ENCODE assay signal across 9 cellular contexts in the genomic region with DNA sequence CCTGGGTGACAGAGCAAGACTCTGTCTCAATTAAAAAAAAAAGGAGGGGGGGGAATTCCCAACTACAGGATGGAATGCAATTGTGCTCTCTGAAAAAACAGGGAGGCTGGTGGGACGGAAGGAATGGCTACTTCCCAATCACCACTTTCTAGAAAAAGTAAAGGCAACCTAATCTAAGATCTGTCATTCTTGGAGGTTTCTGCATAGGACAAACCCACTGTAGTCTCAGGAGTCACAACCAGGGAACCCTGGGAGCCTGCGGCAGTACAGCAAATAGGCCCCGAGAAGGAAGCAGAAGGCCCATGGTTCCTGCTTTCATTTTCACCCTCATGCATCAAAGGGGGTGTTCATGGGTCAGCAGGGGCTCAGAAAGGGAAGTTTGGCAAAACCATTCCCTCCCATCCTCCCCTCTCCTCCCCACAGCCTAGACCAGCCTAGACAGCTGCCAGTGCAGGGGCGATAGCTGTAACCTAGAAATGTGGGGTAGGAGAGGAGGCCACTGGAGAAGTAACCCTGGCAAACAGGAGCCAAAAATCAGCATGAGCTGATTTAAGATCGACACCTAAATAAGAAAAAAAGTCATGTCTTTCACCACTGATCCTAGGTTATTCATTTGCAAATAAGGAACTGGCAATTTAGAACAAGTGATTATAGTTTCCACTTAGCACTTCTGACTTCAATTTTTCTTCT. TPM values are rescaled to one million over a fixed set of nuclear protein-coding genes. Genes with fewer than 3 reads are reported as not detected.
DNase-seq lines count a peak whose midpoint lies in the region; ATAC-seq and TF ChIP-seq lines count a peak whose summit lies in the region.
"Had no signal": no experiment of that assay in that cellular context is flagged by ENCODE, and none has a peak within 500 bp of the region (broad histone marks: within the 10 kb centered on the region; RNA-seq: fewer than 3 reads in every experiment).

No MANE protein-coding gene starts in this region.

- H3F3A ChIP-seq in PC-3 (ENCODE audit: low read length, unreplicated experiment) = no peaks in the 10 kb centered on the region

- H3K9me2 ChIP-seq in PC-3 (replicated peaks; ENCODE audit: low read length) = no peaks in the 10 kb centered on the region

- no peak overlapping the region for H2AFZ ChIP-seq in PC-3 (ENCODE audit: low read length)

- no peaks in the 10 kb centered on the region for H3K9me3 ChIP-seq in PC-3 (ENCODE audit: low read length)

- H3K4me2 ChIP-seq in PC-3 (ENCODE audit: low read length) = no peak overlapping the region

- no peaks in the 10 kb centered on the region for H3K27me3 Mint-ChIP-seq in activated T-helper 1 cell treated with anti-CD3 and anti-CD28 coated beads, Interleukin-12 subunit alpha, Interleukin-12 subunit beta, Interleukin-2, Interleukin-4 antibody, amounts not matched to agents 30 ng/mL and 10 ng/mL and 1 ng/mL, durations not matched to agents 14 hours and 24 hours and 36 hours (ENCODE audit: insufficient read depth)
- no peaks in the 10 kb centered on the region for H3K27me3 Mint-ChIP-seq in naive B cell

- intact Hi-C loops in activated T-helper 1 cell treated with anti-CD3 and anti-CD28 coated beads, Interleukin-12 subunit alpha, Interleukin-12 subunit beta, Interleukin-2, Interleukin-4 antibody, amounts not matched to agents 30 ng/mL and 10 ng/mL and 1 ng/mL, durations not matched to agents 14 hours and 24 hours and 36 hours (cut with micrococcal nuclease) = loop anchor here (1.0 to 2.0 kb wide), 2 partner anchors 13 to 36 kb away; no protein-coding TSS in a partner anchor
- intact Hi-C loops in PC-3 (cut with micrococcal nuclease) = no loop called here

- peaks cover 24% of the 10 kb centered on the region for H3K4me1 Mint-ChIP-seq in activated T-helper 1 cell treated with anti-CD3 and anti-CD28 coated beads, Interleukin-12 subunit alpha, Interleukin-12 subunit beta, Interleukin-2, Interleukin-4 antibody, amounts not matched to agents 30 ng/mL and 10 ng/mL and 1 ng/mL, durations not matched to agents 14 hours and 24 hours and 36 hours (ENCODE audit: low read depth)
- H3K4me1 Mint-ChIP-seq in naive B cell = peaks cover 19 to 32% (median 26%) of the 10 kb centered on the region in 3 donors

- H4K20me1 ChIP-seq in PC-3 (ENCODE audit: low read length) = no peaks in the 10 kb centered on the region

- peak; percentile 71 for ATAC-seq in HG03135 (IDR thresholded peaks at IDR 0.05; ENCODE audit: unreplicated experiment)
- ATAC-seq in naive B cell (ENCODE audit: low read depth in 2 of 2) = peak; percentile 89 to 90
- ATAC-seq in PC-3 = no peak

- no peaks in the 10 kb centered on the region for H3K79me2 ChIP-seq in PC-3 (ENCODE audit: low read length)

- H3K27me3 ChIP-seq in PC-3 (ENCODE audit: low read length) = 0 out of 2 replicates have a peak, but pooled peaks cover 8% of the 10 kb centered on the region

- H3K4me3 Mint-ChIP-seq in activated T-helper 1 cell treated with anti-CD3 and anti-CD28 coated beads, Interleukin-12 subunit alpha, Interleukin-12 subunit beta, Interleukin-2, Interleukin-4 antibody, amounts not matched to agents 30 ng/mL and 10 ng/mL and 1 ng/mL, durations not matched to agents 14 hours and 24 hours and 36 hours = peak overlapping the region; percentile 31
- peak overlapping the region; percentile 31 to 82 (median 65) for H3K4me3 Mint-ChIP-seq in naive B cell

- no peaks in the 10 kb centered on the region for H3K4me1 ChIP-seq in PC-3 (ENCODE audit: insufficient read depth, low read length)

- POLR2A ChIA-PET in PC-3 (lab: Charles Lee; ENCODE audit: unreplicated experiment) = no interaction called here

- H3K9ac ChIP-seq in PC-3 (ENCODE audit: low read length) = no peak overlapping the region

- no peaks in the 10 kb centered on the region for H3K36me3 ChIP-seq in PC-3 (ENCODE audit: low read depth, low read length)

- peaks cover 20% of the 10 kb centered on the region for H3K36me3 Mint-ChIP-seq in activated T-helper 1 cell treated with anti-CD3 and anti-CD28 coated beads, Interleukin-12 subunit alpha, Interleukin-12 subunit beta, Interleukin-2, Interleukin-4 antibody, amounts not matched to agents 30 ng/mL and 10 ng/mL and 1 ng/mL, durations not matched to agents 14 hours and 24 hours and 36 hours (ENCODE audit: low read depth)
- H3K36me3 Mint-ChIP-seq in naive B cell = peaks cover 7 to 23% of the 10 kb centered on the region in 2 donors

- no peak overlapping the region for H3K4me3 ChIP-seq in PC-3 (ENCODE audit: low read length)

- CTCF ChIA-PET in PC-3 (lab: Charles Lee) = no interaction called here

- no peak for TF ChIP-seq CTCF in PC-3 (conservative IDR thresholded peaks at IDR 0.05; ENCODE audit: low read depth, low read length)

- H3K9me3 Mint-ChIP-seq in activated T-helper 1 cell treated with anti-CD3 and anti-CD28 coated beads, Interleukin-12 subunit alpha, Interleukin-12 subunit beta, Interleukin-2, Interleukin-4 antibody, amounts not matched to agents 30 ng/mL and 10 ng/mL and 1 ng/mL, durations not matched to agents 14 hours and 24 hours and 36 hours = peaks cover 11% of the 10 kb centered on the region
- peaks cover 4 to 18% (median 13%) of the 10 kb centered on the region in 7 donors for H3K9me3 Mint-ChIP-seq in naive B cell

- no TSS peak for BruUV-seq in PC-3 (replicated peaks; lab: Mats Ljungman, UMichigan)

- H3K27ac ChIP-seq in PC-3 (ENCODE audit: low read length) = no peak overlapping the region

- peak overlapping the region; percentile 77 for H3K27ac Mint-ChIP-seq in activated T-helper 1 cell treated with anti-CD3 and anti-CD28 coated beads, Interleukin-12 subunit alpha, Interleukin-12 subunit beta, Interleukin-2, Interleukin-4 antibody, amounts not matched to agents 30 ng/mL and 10 ng/mL and 1 ng/mL, durations not matched to agents 14 hours and 24 hours and 36 hours
- H3K27ac Mint-ChIP-seq in naive B cell = peak overlapping the region in 5 of 6 donors; percentile 78 to 94 (median 88)

- DNase-seq in stimulated activated CD4-positive, alpha-beta T cell treated with anti-CD3 and anti-CD28 coated beads, Interleukin-15, amount 100 ng/mL, for 24 hours = peak; percentile 48
- DNase-seq in stimulated activated CD4-positive, alpha-beta T cell treated with anti-CD3 and anti-CD28 coated beads, Interleukin-4, amount 100 ng/mL, for 24 hours = no peak
- DNase-seq in activated T-helper 1 cell treated with anti-CD3 and anti-CD28 coated beads, Interleukin-12 subunit alpha, Interleukin-12 subunit beta, Interleukin-2, Interleukin-4 antibody, amounts not matched to agents 30 ng/mL and 10 ng/mL and 1 ng/mL, durations not matched to agents 14 hours and 24 hours and 36 hours (ENCODE audit: low spot score) = peak; percentile 27
- peak; percentile 45 for DNase-seq in naive B cell
- no peak for DNase-seq in NCI-H446 treated with DMSO at 0.1 percent for 48 hours (lab: John Stamatoyannopoulos, UW)
- no peak for DNase-seq in PC-3
- no peak for DNase-seq in NCI-H524 treated with DMSO at 0.1 percent for 48 hours (lab: John Stamatoyannopoulos, UW)
- DNase-seq: DND-41 had no signal

RNA-seq across cellular contexts. Expression of gene TRABD2A, which starts 48.0 kb away (rescaled TPM):
- total RNA-seq in activated T-helper 1 cell treated with anti-CD3 and anti-CD28 coated beads, Interleukin-12 subunit alpha, Interleukin-12 subunit beta, Interleukin-2, Interleukin-4 antibody, amounts not matched to agents 30 ng/mL and 10 ng/mL and 1 ng/mL, durations not matched to agents 14 hours and 24 hours and 36 hours = 62.1 and 62.2 TPM in 2 replicates
- 10 to 100 TPM in 3 of 6 donors, 1 to 10 TPM in 3; 6.5 to 12.3 (median 9.4) TPM for polyA plus RNA-seq in naive B cell (ENCODE audit: low read depth in 6 of 6)
- 2.0 and 4.0 TPM in 2 replicates for total RNA-seq in PC-3 (2014; rRNA removed)

Comparison
In these comparisons a context has a peak if more than half of its experiments do, and no peak if none do; other contexts are left out.
1. DNase-seq: peak in stimulated activated CD4-positive, alpha-beta T cell treated with anti-CD3 and anti-CD28 coated beads, Interleukin-15, amount 100 ng/mL, for 24 hours (single experiment), activated T-helper 1 cell treated with anti-CD3 and anti-CD28 coated beads, Interleukin-12 subunit alpha, Interleukin-12 subunit beta, Interleukin-2, Interleukin-4 antibody, amounts not matched to agents 30 ng/mL and 10 ng/mL and 1 ng/mL, durations not matched to agents 14 hours and 24 hours and 36 hours (single experiment) and naive B cell (single experiment); none in stimulated activated CD4-positive, alpha-beta T cell treated with anti-CD3 and anti-CD28 coated beads, Interleukin-4, amount 100 ng/mL, for 24 hours (single experiment), NCI-H446 treated with DMSO at 0.1 percent for 48 hours (single experiment), PC-3 (single experiment) and NCI-H524 treated with DMSO at 0.1 percent for 48 hours (single experiment).
2. RNA of gene TRABD2A, which starts 48.0 kb away (total RNA-seq): 62.1 to 62.2 TPM in activated T-helper 1 cell treated with anti-CD3 and anti-CD28 coated beads, Interleukin-12 subunit alpha, Interleukin-12 subunit beta, Interleukin-2, Interleukin-4 antibody, amounts not matched to agents 30 ng/mL and 10 ng/mL and 1 ng/mL, durations not matched to agents 14 hours and 24 hours and 36 hours; 2.0 to 4.0 TPM in PC-3; every median in the first group is over 10 times any median in the second.